Comparison of ENCODE assay signal across 8 cellular contexts in the genomic region with DNA sequence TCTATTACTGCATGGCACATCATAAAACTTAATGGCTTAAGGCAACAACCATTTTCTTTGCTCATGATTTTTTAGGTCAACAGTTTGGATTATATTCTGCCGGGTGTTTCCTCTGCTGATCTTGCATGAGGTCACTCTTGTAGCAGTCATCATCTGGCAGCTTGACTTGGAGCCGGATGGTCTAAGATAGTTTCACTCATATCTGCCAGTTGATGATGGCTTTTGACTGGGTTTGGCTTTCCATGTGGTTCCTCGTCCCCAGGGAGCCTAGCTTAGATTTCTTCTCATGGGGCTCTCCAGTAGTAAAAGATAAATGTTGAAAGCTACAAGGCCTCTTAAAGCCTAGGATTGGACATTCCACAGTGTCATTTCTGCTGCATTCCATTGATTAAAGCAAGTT. TPM values are rescaled to one million over a fixed set of nuclear protein-coding genes. Genes with fewer than 3 reads are reported as not detected.
DNase-seq lines count a peak whose midpoint lies in the region; ATAC-seq, FAIRE-seq and TF ChIP-seq lines count a peak whose summit lies in the region.

No MANE protein-coding gene starts in this region.

- H3K36me3 Mint-ChIP-seq in activated CD4-positive, alpha-beta memory T cell treated with anti-CD3 and anti-CD28 coated beads for 36 hours: peaks cover 12% of the 10 kb centered on the region

- no peak for TF ChIP-seq POLR2A in thyroid gland (IDR thresholded peaks at IDR 0.05)

- intact Hi-C loops in activated CD4-positive, alpha-beta memory T cell treated with anti-CD3 and anti-CD28 coated beads for 36 hours (cut with micrococcal nuclease): loop anchor here (1.0 to 5.0 kb wide), 4 partner anchors 9 to 301 kb away; a partner anchor contains a TSS
- intact Hi-C loops in left ventricle myocardium inferior (cut with micrococcal nuclease) (no loop called here), thyroid gland (cut with DNase I) (no loop called here)

- H3K27me3 ChIP-seq in BLaER1 (no peaks in the 10 kb centered on the region), left ventricle myocardium inferior (ENCODE audit: low read depth) (no peaks in the 10 kb centered on the region), thyroid gland (no peaks in the 10 kb centered on the region)

- H3K9me3 Mint-ChIP-seq in activated CD4-positive, alpha-beta memory T cell treated with anti-CD3 and anti-CD28 coated beads for 36 hours: no peaks in the 10 kb centered on the region

- POLR2A ChIA-PET in activated CD4-positive, alpha-beta memory T cell treated with anti-CD3 and anti-CD28 coated beads for 36 hours (lab: Charles Lee): interaction anchor here (0.5 to 1.5 kb wide), 2 partner anchors 16 to 155 kb away, joined by 3 to 4 read pairs; a partner anchor contains a TSS

- DNase-seq in GM19239 (ENCODE audit: insufficient read length, low spot score): no peak
- peak; percentile 41 for DNase-seq in activated CD4-positive, alpha-beta memory T cell treated with anti-CD3 and anti-CD28 coated beads for 36 hours
- DNase-seq in left ventricle myocardium inferior: peak; percentile 56
- peak; percentile 7 to 18 for DNase-seq in thyroid gland
- DNase-seq in DMS114 treated with DMSO at 0.1 percent for 48 hours (lab: John Stamatoyannopoulos, UW; ENCODE audit: unreplicated experiment): no peak
- no peak for DNase-seq in KG1 (lab: John Stamatoyannopoulos, UW)

- H3K36me3 ChIP-seq in BLaER1 (peaks cover 18% of the 10 kb centered on the region), left ventricle myocardium inferior (no peaks in the 10 kb centered on the region), thyroid gland (no peaks in the 10 kb centered on the region)

- no peak overlapping the region for H3K9ac ChIP-seq in BLaER1

- peak overlapping the region; percentile 88 for H3K27ac ChIP-seq in BLaER1
- peak overlapping the region; percentile 55 for H3K27ac ChIP-seq in left ventricle myocardium inferior (replicated peaks)
- peak overlapping the region in 1 of 3 donors; percentile 24 for H3K27ac ChIP-seq in thyroid gland

- H3K4me2 ChIP-seq in BLaER1: peak overlapping the region; percentile 72

- H4K20me1 ChIP-seq in BLaER1: no peaks in the 10 kb centered on the region

- peak overlapping the region; percentile 59 for H3K4me3 Mint-ChIP-seq in activated CD4-positive, alpha-beta memory T cell treated with anti-CD3 and anti-CD28 coated beads for 36 hours

- peaks cover 77% of the 10 kb centered on the region for H3K4me1 Mint-ChIP-seq in activated CD4-positive, alpha-beta memory T cell treated with anti-CD3 and anti-CD28 coated beads for 36 hours (ENCODE audit: low read depth)

- peaks cover 8% of the 10 kb centered on the region; the same call in 1 of the 2 replicates for H3K9me3 ChIP-seq in BLaER1
- peaks cover 3% of the 10 kb centered on the region for H3K9me3 ChIP-seq in left ventricle myocardium inferior (replicated peaks)
- H3K9me3 ChIP-seq in thyroid gland: no peaks in the 10 kb centered on the region

- peak overlapping the region; percentile 86 for H3K27ac Mint-ChIP-seq in activated CD4-positive, alpha-beta memory T cell treated with anti-CD3 and anti-CD28 coated beads for 36 hours

- peak; percentile 38 for ATAC-seq in HG03521 (IDR thresholded peaks at IDR 0.05; ENCODE audit: unreplicated experiment)

- CTCF ChIA-PET in activated CD4-positive, alpha-beta memory T cell treated with anti-CD3 and anti-CD28 coated beads for 36 hours (lab: Charles Lee): interaction anchor here (1.4 kb wide), 2 partner anchors 27 to 94 kb away, joined by 3 to 5 read pairs; a partner anchor contains a TSS

- TF ChIP-seq CTCF in left ventricle myocardium inferior (IDR thresholded peaks at IDR 0.05; ENCODE audit: borderline replicate concordance) (no peak), thyroid gland (IDR thresholded peaks at IDR 0.05) (no peak)

- peak; percentile 95 for FAIRE-seq in GM19239 (lab: Jason Lieb, UNC)

- H3K4me3 ChIP-seq in BLaER1 (peak overlapping the region; percentile 10; the same call in 1 of the 2 replicates), left ventricle myocardium inferior (no peak overlapping the region), thyroid gland (replicated peaks in 1 of 3) (no peak overlapping the region)

- H3K4me1 ChIP-seq in BLaER1: peaks cover 51% of the 10 kb centered on the region
- H3K4me1 ChIP-seq in left ventricle myocardium inferior: peaks cover 61% of the 10 kb centered on the region
- H3K4me1 ChIP-seq in thyroid gland: peaks cover 10 to 17% of the 10 kb centered on the region in 2 donors

- 54 to 58% methylated on average over 3 of the region's 3 CpGs for WGBS in thyroid gland, 2 donors

- no peaks in the 10 kb centered on the region for H3K27me3 Mint-ChIP-seq in activated CD4-positive, alpha-beta memory T cell treated with anti-CD3 and anti-CD28 coated beads for 36 hours

RNA-seq across cellular contexts. Expression of a gene that starts 27.4 kb away (rescaled TPM):
- 10 to 100 TPM; 44.7 to 45.8 TPM for total RNA-seq in activated CD4-positive, alpha-beta memory T cell treated with anti-CD3 and anti-CD28 coated beads for 36 hours
- total RNA-seq in left ventricle myocardium inferior (56.8 TPM), thyroid gland (10 to 100 TPM; 35.0 to 59.9 (median 45.2) TPM)

Comparison
In these comparisons a context has a peak if more than half of its experiments do, and no peak if none do; other contexts are left out.
1. DNase-seq: peak in activated CD4-positive, alpha-beta memory T cell treated with anti-CD3 and anti-CD28 coated beads for 36 hours (single experiment), left ventricle myocardium inferior (single experiment) and thyroid gland (2 of 2); none in GM19239 (single experiment), DMS114 treated with DMSO at 0.1 percent for 48 hours (single experiment) and KG1 (single experiment).